ENCODE assay signal across 8 cellular contexts in genomic region chr4:6674500-6675149, GRCh38. TPM values are rescaled to one million over a fixed set of nuclear protein-coding genes. Genes with fewer than 3 reads are reported as not detected.
DNase-seq lines count a peak whose midpoint lies in the region; ATAC-seq and TF ChIP-seq lines count a peak whose summit lies in the region.

No MANE protein-coding gene starts in this region.

- H2BK120ac ChIP-seq in neuronal stem cell (ENCODE audit: low read depth, low read length): no peak overlapping the region

- H3K79me1 ChIP-seq in neuronal stem cell (ENCODE audit: low read depth, low read length): peaks cover 8% of the 10 kb centered on the region

- H3K27ac ChIP-seq in esophagus squamous epithelium: peak overlapping the region; percentile 75 to 95 (median 84)
- H3K27ac ChIP-seq in neuronal stem cell (replicated peaks; ENCODE audit: low read length): no peak overlapping the region

- H4K8ac ChIP-seq in neuronal stem cell (ENCODE audit: low read depth, low read length): no peak overlapping the region

- DNase-seq in AG09309 (ENCODE audit: low read depth) (no peak), NCI-H526 treated with DMSO at 0.1 percent for 48 hours (lab: John Stamatoyannopoulos, UW) (peak; percentile 59), activated T-cell treated with anti-CD3 and anti-CD28 coated beads for 4 hours (peak; percentile 64), esophagus squamous epithelium (lab: John Stamatoyannopoulos, UW) (no peak), neuronal stem cell (ENCODE audit: low spot score) (peak; percentile 18), AG08395 (ENCODE audit: low spot score) (no peak)

- H3K9ac ChIP-seq in neuronal stem cell (ENCODE audit: low read depth, low read length, poor library complexity): peak overlapping the region; percentile 95

- no peak overlapping the region for H2BK12ac ChIP-seq in neuronal stem cell (ENCODE audit: low read length)

- H3K4me2 ChIP-seq in neuronal stem cell (ENCODE audit: insufficient read depth, low read length, poor library complexity, severe bottlenecking): peak overlapping the region; percentile 82

- peak overlapping the region; percentile 90 for H2AFZ ChIP-seq in neuronal stem cell (ENCODE audit: low read length)

- peak overlapping the region; percentile 92 for H3K23ac ChIP-seq in neuronal stem cell (ENCODE audit: low read depth, low read length, poor library complexity)

- WGBS in esophagus squamous epithelium, 2 donors: 5% methylated on average over 29 to 40 of the region's 40 CpGs
- no CpG with 5 or more reads among the region's 40 CpGs for WGBS in neuronal stem cell (ENCODE audit: extremely low coverage in 2 of 2, insufficient read length in 2 of 2, insufficient replicate concordance in 1 of 2), 2 donors

- H2BK5ac ChIP-seq in neuronal stem cell (ENCODE audit: low read length): peak overlapping the region; percentile 31

- H3K18ac ChIP-seq in neuronal stem cell (ENCODE audit: low read length): peak overlapping the region; percentile 89

- H3K27me3 ChIP-seq in esophagus squamous epithelium (no peaks in the 10 kb centered on the region), neuronal stem cell (ENCODE audit: control insufficient read depth in 3 of 3, insufficient read depth in 3 of 3, low read depth in 1 of 3, low read length in 3 of 3) (peaks cover 0 to 6% (median 0%) of the 10 kb centered on the region in 3 experiments)

- ATAC-seq in GM18870 (IDR thresholded peaks at IDR 0.05; ENCODE audit: unreplicated experiment): peak; percentile 37
- peak; percentile 41 for ATAC-seq in HG03103 (IDR thresholded peaks at IDR 0.05; ENCODE audit: low read depth, unreplicated experiment)

- H3K36me3 ChIP-seq in esophagus squamous epithelium (peaks cover 0 to 34% (median 0%) of the 10 kb centered on the region in 3 donors), neuronal stem cell (replicated peaks in 1 of 2; ENCODE audit: control insufficient read depth in 2 of 2, insufficient read depth in 2 of 2, low read length in 2 of 2) (peaks cover 14 to 23% of the 10 kb centered on the region in 2 donors)

- no peak overlapping the region for H3K4ac ChIP-seq in neuronal stem cell (ENCODE audit: low read length)

- peaks cover 22 to 56% (median 26%) of the 10 kb centered on the region in 3 donors for H3K4me1 ChIP-seq in esophagus squamous epithelium
- peaks cover 0 to 8% of the 10 kb centered on the region in 2 donors for H3K4me1 ChIP-seq in neuronal stem cell (ENCODE audit: control insufficient read depth in 2 of 2, insufficient read depth in 1 of 2, low read depth in 1 of 2, low read length in 2 of 2)

- TF ChIP-seq CTCF in AG09309 (IDR thresholded peaks at IDR 0.05; ENCODE audit: control insufficient read depth, insufficient read depth, low read depth, low read length, missing control alignments): peak; percentile 45
- peak in 5 of 6 experiments; percentile 30 to 60 (median 52) for TF ChIP-seq CTCF in esophagus squamous epithelium (IDR thresholded peaks at IDR 0.05)

- TF ChIP-seq POLR2A in esophagus squamous epithelium (IDR thresholded peaks at IDR 0.05): no peak

- H3K9me3 ChIP-seq in esophagus squamous epithelium: no peaks in the 10 kb centered on the region
- peaks cover 0 to 6% of the 10 kb centered on the region in 2 donors for H3K9me3 ChIP-seq in neuronal stem cell (replicated peaks in 1 of 2; ENCODE audit: control insufficient read depth in 2 of 2, insufficient read depth in 1 of 2, low read depth in 1 of 2, low read length in 2 of 2)

- H2AK5ac ChIP-seq in neuronal stem cell (ENCODE audit: low read depth, low read length): no peak overlapping the region

- H2BK15ac ChIP-seq in neuronal stem cell (ENCODE audit: low read length): no peak overlapping the region

- no peak overlapping the region for H4K91ac ChIP-seq in neuronal stem cell (ENCODE audit: low read depth, low read length, poor library complexity)

- H3K14ac ChIP-seq in neuronal stem cell (ENCODE audit: low read length): peak overlapping the region; percentile 43

- intact Hi-C loops in esophagus squamous epithelium (cut with DNase I): no loop called here

- H3K4me3 ChIP-seq in AG09309 (ENCODE audit: control insufficient read depth, low read depth, low read length): peak overlapping the region; percentile 64
- H3K4me3 ChIP-seq in esophagus squamous epithelium: peak overlapping the region; percentile 58 to 89 (median 78)
- H3K4me3 ChIP-seq in neuronal stem cell (ENCODE audit: low read length in 2 of 2): peak overlapping the region; percentile 60 to 95

RNA-seq across cellular contexts. Expression of gene S100P, which starts 19.1 kb away (rescaled TPM):
- 10 to 100 TPM; 15.8 to 65.8 (median 51.8) TPM for total RNA-seq in esophagus squamous epithelium
- polyA plus RNA-seq in neuronal stem cell (2013, experiment 1 of 2): 0.32 TPM
- not detected for polyA plus RNA-seq in neuronal stem cell (2013, experiment 2 of 2)

RNA-seq across cellular contexts. Expression of gene MRFAP1, which starts 34.1 kb away (rescaled TPM):
- total RNA-seq in esophagus squamous epithelium: 100 to 1,000 TPM; 147 to 234 (median 186) TPM
- polyA plus RNA-seq in neuronal stem cell (2013, experiment 1 of 2): 198 TPM
- polyA plus RNA-seq in neuronal stem cell (2013, experiment 2 of 2): 203 TPM

RNA-seq across cellular contexts. Expression of gene MRFAP1L1, which starts 35.0 kb away (rescaled TPM):
- 10 to 100 TPM; 29.5 to 63.5 (median 48.2) TPM for total RNA-seq in esophagus squamous epithelium
- 58.3 TPM for polyA plus RNA-seq in neuronal stem cell (2013, experiment 1 of 2)
- polyA plus RNA-seq in neuronal stem cell (2013, experiment 2 of 2): 58.9 TPM

RNA-seq across cellular contexts. Expression of gene BLOC1S4, which starts 41.3 kb away (rescaled TPM):
- 10 to 100 TPM; 12.4 to 19.6 (median 14.3) TPM for total RNA-seq in esophagus squamous epithelium
- 13.1 TPM for polyA plus RNA-seq in neuronal stem cell (2013, experiment 1 of 2)
- polyA plus RNA-seq in neuronal stem cell (2013, experiment 2 of 2): 12.4 TPM

Comparison
In these comparisons a context has a peak if more than half of its experiments do, and no peak if none do; other contexts are left out.
1. DNase-seq: peak in NCI-H526 treated with DMSO at 0.1 percent for 48 hours (single experiment), activated T-cell treated with anti-CD3 and anti-CD28 coated beads for 4 hours (single experiment) and neuronal stem cell (single experiment); none in AG09309 (single experiment), esophagus squamous epithelium (single experiment) and AG08395 (single experiment).
2. Peak in every context shown above with its lines, with median percentiles within 50 percentile points of each other: H3K4me3 ChIP-seq.